Comparison of ENCODE assay signal across 8 cellular contexts in genomic region chr3:14143826-14144225, GRCh38. TPM values are rescaled to one million over a fixed set of nuclear protein-coding genes. Genes with fewer than 3 reads are reported as not detected.
A peak's percentile ranks its signal among the peaks of the same experiment; 100 is the strongest.
DNase-seq lines count a peak whose midpoint lies in the region; ATAC-seq, FAIRE-seq and TF ChIP-seq lines count a peak whose summit lies in the region.

No MANE protein-coding gene starts in this region.

- peak overlapping the region; percentile 23; the same call in 1 of the 3 replicates for H3K4me3 ChIP-seq in A549
- H3K4me3 ChIP-seq in spleen: peak overlapping the region in 1 of 8 donors; percentile 59
- no peak overlapping the region for H3K4me3 ChIP-seq in BE2C (ENCODE audit: low read depth, low read length)

- peak; percentile 64 to 69 for DNase-seq in A549 (ENCODE audit: low read depth in 1 of 2, low spot score in 1 of 2)
- peak; percentile 89 for DNase-seq in HT1080 (ENCODE audit: low read depth)
- peak; percentile 93 for DNase-seq in hepatic stellate cell (ENCODE audit: low spot score)
- DNase-seq in spleen: no peak
- DNase-seq in GM10248 (ENCODE audit: extremely low spot score): no peak
- DNase-seq in BE2C: no peak
- no peak for DNase-seq in GM13976 (ENCODE audit: low spot score)

- H3K4me1 ChIP-seq in A549: peaks cover 31% of the 10 kb centered on the region
- H3K4me1 ChIP-seq in spleen: peaks cover 22 to 67% (median 49%) of the 10 kb centered on the region in 6 donors
- no peaks in the 10 kb centered on the region for H3K4me1 ChIP-seq in BE2C

- CTCF ChIA-PET in A549 (lab: Yijun Ruan, JAX) (interaction anchor here (1.4 to 1.7 kb wide), 5 partner anchors 14 to 60 kb away, joined by 3 to 6 read pairs (median 5); no protein-coding TSS in a partner anchor), GM10248 (lab: Yijun Ruan, JAX) (interaction anchor here (1.3 to 1.5 kb wide), 2 partner anchors 13 to 248 kb away, joined by 3 to 4 read pairs; no protein-coding TSS in a partner anchor)

- intact Hi-C loops in spleen (cut with DNase I; ENCODE audit: low total_unique reads): no loop called here

- TF ChIP-seq RAD21 in A549 (conservative IDR thresholded peaks at IDR 0.05 in 1 of 2, IDR thresholded peaks at IDR 0.05 in 1 of 2): no peak

- H3K27me3 ChIP-seq in spleen (replicated peaks in 1 of 7) (no peaks in the 10 kb centered on the region), BE2C (no peaks in the 10 kb centered on the region)

- H3K36me3 ChIP-seq in spleen (peaks cover 0 to 81% (median 58%) of the 10 kb centered on the region in 6 donors), BE2C (no peaks in the 10 kb centered on the region)

- WGBS in A549 (ENCODE audit: missing lambda C conversion rate): 7% methylated on average over 3 of the region's 3 CpGs
- 7 to 44% (median 16%) methylated on average over 3 of the region's 3 CpGs for WGBS in adipose tissue, 3 donors
- WGBS in spleen, 5 donors: 22 to 60% (median 27%) methylated on average over 3 of the region's 3 CpGs

- ATAC-seq in A549: peak; percentile 48 to 69

- H3K27ac ChIP-seq in A549 (peak overlapping the region; percentile 76 to 88), adipose tissue (ENCODE audit: low read depth, low read length) (peak overlapping the region; percentile 84), spleen (peak overlapping the region in 7 of 8 donors; percentile 85 to 90 (median 88))

- FAIRE-seq in A549 (lab: Jason Lieb, UNC): peak; percentile 73

- in situ Hi-C loops in GM13976 (cut with MboI; ENCODE audit: low sequenced_read_pairs, unreplicated experiment): no loop called here

- H3K9me3 ChIP-seq in A549: no peaks in the 10 kb centered on the region
- H3K9me3 ChIP-seq in spleen: no peaks in the 10 kb centered on the region
- H3K9me3 ChIP-seq in BE2C: no peaks in the 10 kb centered on the region

- TF ChIP-seq CTCF in A549 (IDR thresholded peaks at IDR 0.05) (no peak), spleen (IDR thresholded peaks at IDR 0.05 in 8 of 11, conservative IDR thresholded peaks at IDR 0.05 in 3 of 11) (no peak), GM10248 (IDR thresholded peaks at IDR 0.05; ENCODE audit: control extremely low read depth, extremely low read depth, low read depth, missing control alignments) (no peak), BE2C (IDR thresholded peaks at IDR 0.05; ENCODE audit: low read depth, low read length) (no peak), GM13976 (IDR thresholded peaks at IDR 0.05; ENCODE audit: borderline replicate concordance, control extremely low read depth, extremely low read depth, insufficient read depth, missing control alignments) (no peak)

- TF ChIP-seq EP300 in A549 (IDR thresholded peaks at IDR 0.05): no peak

- POLR2A ChIA-PET in A549 (lab: Yijun Ruan, JAX): interaction anchor here (0.9 to 4.6 kb wide), 4 partner anchors 19 to 34 kb away, joined by 3 to 35 read pairs (median 18); partner anchors contain the start of genes CHCHD4, LSM3, TMEM43 and XPC
- POLR2A ChIA-PET in GM10248 (lab: Yijun Ruan, JAX): interaction anchor here (1.1 to 1.3 kb wide), 2 partner anchors 20 to 35 kb away, joined by 3 to 4 read pairs; partner anchors contain the start of genes LSM3 and XPC

- TF ChIP-seq POLR2A in A549 (IDR thresholded peaks at IDR 0.05; ENCODE audit: low read length) (no peak), spleen (IDR thresholded peaks at IDR 0.05) (no peak)

- H3K4me2 ChIP-seq in A549: peak overlapping the region; percentile 81

TF ChIP-seq in A549, 52 proteins besides CTCF, POLR2A, EP300 and RAD21:
- TF ChIP-seq, protein P1, sequence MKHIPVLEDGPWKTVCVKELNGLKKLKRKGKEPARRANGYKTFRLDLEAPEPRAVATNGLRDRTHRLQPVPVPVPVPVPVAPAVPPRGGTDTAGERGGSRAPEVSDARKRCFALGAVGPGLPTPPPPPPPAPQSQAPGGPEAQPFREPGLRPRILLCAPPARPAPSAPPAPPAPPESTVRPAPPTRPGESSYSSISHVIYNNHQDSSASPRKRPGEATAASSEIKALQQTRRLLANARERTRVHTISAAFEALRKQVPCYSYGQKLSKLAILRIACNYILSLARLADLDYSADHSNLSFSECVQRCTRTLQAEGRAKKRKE (CRISPR knock-in tag; IDR thresholded peaks at IDR 0.05; ENCODE audit: low read depth): no peak
- TF ChIP-seq MAX (IDR thresholded peaks at IDR 0.05) (peak; percentile 60; the same call in 1 of the 2 replicates), CEBPB (IDR thresholded peaks at IDR 0.05) (peak; percentile 67 to 83), FOSL2 (IDR thresholded peaks at IDR 0.05) (no peak), FOSL2 (CRISPR knock-in tag; IDR thresholded peaks at IDR 0.05) (peak; percentile 58)

RNA-seq across cellular contexts. Expression of gene TMEM43, which starts 19.0 kb away (rescaled TPM):
- polyA plus RNA-seq in A549 (2011; rRNA removed) (75.2 and 79.0 TPM in 2 replicates), A549 (2017; fragmentation: RNase III; extraction: RNeasy Plus Mini Kit Qiagen cat#74134 plus additional on column Dnase treatment) (41.1 to 45.5 TPM (median 42.1 TPM) in 3 replicates), adipose tissue (10 to 100 TPM; 23.1 to 57.9 (median 37.5) TPM), spleen (10 to 100 TPM; 18.7 to 22.8 (median 22.5) TPM)
- polyA plus RNA-seq in A549 (2012; cell fraction: cytosol; rRNA removed): 52.6 and 63.0 TPM in 2 replicates
- 95.4 and 111 TPM in 2 replicates for polyA plus RNA-seq in A549 (2012; cell fraction: nucleus; rRNA removed)
- polyA minus RNA-seq in A549 (2011; rRNA and poly(A)+ RNA removed): 57.2 and 66.3 TPM in 2 replicates
- 86.4 and 98.0 TPM in 2 replicates for total RNA-seq in HT1080 (2014; rRNA removed; shearing (Covaris generic))
- polyA plus RNA-seq in HT1080 (2015; cell fraction: cytosol; rRNA removed): 68.4 and 85.1 TPM in 2 replicates
- polyA plus RNA-seq in HT1080 (2015; cell fraction: nucleus; rRNA removed): 160 and 163 TPM in 2 replicates
- total RNA-seq in spleen: 10 to 100 TPM; 40.5 to 64.2 (median 53.9) TPM
- 40.3 TPM for polyA plus RNA-seq in BE2C (2012; ENCODE audit: insufficient read depth, insufficient read length, low read depth)

RNA-seq across cellular contexts. Expression of gene CHCHD4, which starts 19.2 kb away (rescaled TPM):
- polyA plus RNA-seq in A549 (2011; rRNA removed) (41.9 and 48.8 TPM in 2 replicates), A549 (2017; fragmentation: RNase III; extraction: RNeasy Plus Mini Kit Qiagen cat#74134 plus additional on column Dnase treatment) (35.1 to 37.6 TPM (median 37.3 TPM) in 3 replicates), adipose tissue (10 to 100 TPM in 2 of 3 donors, 1 to 10 TPM in 1; 9.7 to 16.1 (median 14.7) TPM), spleen (10 to 100 TPM in 2 of 3 donors, 1 to 10 TPM in 1; 8.4 to 14.1 (median 12.1) TPM)
- 26.2 and 26.3 TPM in 2 replicates for polyA plus RNA-seq in A549 (2012; cell fraction: cytosol; rRNA removed)
- 5.8 and 9.1 TPM in 2 replicates for polyA plus RNA-seq in A549 (2012; cell fraction: nucleus; rRNA removed)
- polyA minus RNA-seq in A549 (2011; rRNA and poly(A)+ RNA removed): 12.5 and 13.3 TPM in 2 replicates
- 39.7 and 46.1 TPM in 2 replicates for total RNA-seq in HT1080 (2014; rRNA removed; shearing (Covaris generic))
- 36.3 and 36.9 TPM in 2 replicates for polyA plus RNA-seq in HT1080 (2015; cell fraction: cytosol; rRNA removed)
- polyA plus RNA-seq in HT1080 (2015; cell fraction: nucleus; rRNA removed): 13.3 and 14.8 TPM in 2 replicates
- total RNA-seq in spleen: 10 to 100 TPM in 3 of 7 donors, 1 to 10 TPM in 4; 8.5 to 17.1 (median 9.5) TPM
- polyA plus RNA-seq in BE2C (2012; ENCODE audit: insufficient read depth, insufficient read length, low read depth): 24.3 TPM

RNA-seq across cellular contexts. Expression of gene XPC, which starts 34.6 kb away (rescaled TPM):
- 36.3 and 58.9 TPM in 2 replicates for polyA plus RNA-seq in A549 (2011; rRNA removed)
- polyA plus RNA-seq in A549 (2012; cell fraction: cytosol; rRNA removed): 21.1 and 22.1 TPM in 2 replicates
- 41.2 and 43.4 TPM in 2 replicates for polyA plus RNA-seq in A549 (2012; cell fraction: nucleus; rRNA removed)
- polyA plus RNA-seq in A549 (2017; fragmentation: RNase III; extraction: RNeasy Plus Mini Kit Qiagen cat#74134 plus additional on column Dnase treatment): 33.8 to 35.4 TPM (median 34.4 TPM) in 3 replicates
- polyA minus RNA-seq in A549 (2011; rRNA and poly(A)+ RNA removed): 33.0 and 37.9 TPM in 2 replicates
- 35.0 and 36.2 TPM in 2 replicates for total RNA-seq in HT1080 (2014; rRNA removed; shearing (Covaris generic))
- polyA plus RNA-seq in HT1080 (2015; cell fraction: cytosol; rRNA removed): 33.7 and 42.0 TPM in 2 replicates
- polyA plus RNA-seq in HT1080 (2015; cell fraction: nucleus; rRNA removed): 101 and 107 TPM in 2 replicates
- 10 to 100 TPM; 14.6 to 16.9 (median 16.8) TPM for polyA plus RNA-seq in adipose tissue
- total RNA-seq in spleen: 10 to 100 TPM; 31.5 to 65.6 (median 51.3) TPM
- polyA plus RNA-seq in spleen: 10 to 100 TPM; 16.1 to 25.0 (median 23.2) TPM
- polyA plus RNA-seq in BE2C (2012; ENCODE audit: insufficient read depth, insufficient read length, low read depth): 11.3 TPM

RNA-seq across cellular contexts. Expression of gene LSM3, which starts 34.8 kb away (rescaled TPM):
- 11.8 and 23.9 TPM in 2 replicates for polyA plus RNA-seq in A549 (2011; rRNA removed)
- polyA plus RNA-seq in A549 (2012; cell fraction: cytosol; rRNA removed): 6.5 and 9.1 TPM in 2 replicates
- 1.2 and 2.5 TPM in 2 replicates for polyA plus RNA-seq in A549 (2012; cell fraction: nucleus; rRNA removed)
- 32.0 to 36.1 TPM (median 33.0 TPM) in 3 replicates for polyA plus RNA-seq in A549 (2017; fragmentation: RNase III; extraction: RNeasy Plus Mini Kit Qiagen cat#74134 plus additional on column Dnase treatment)
- polyA minus RNA-seq in A549 (2011; rRNA and poly(A)+ RNA removed): 1.8 and 2.4 TPM in 2 replicates
- total RNA-seq in HT1080 (2014; rRNA removed; shearing (Covaris generic)): 17.4 and 18.8 TPM in 2 replicates
- 20.8 and 22.0 TPM in 2 replicates for polyA plus RNA-seq in HT1080 (2015; cell fraction: cytosol; rRNA removed)
- 5.6 and 6.1 TPM in 2 replicates for polyA plus RNA-seq in HT1080 (2015; cell fraction: nucleus; rRNA removed)
- 10 to 100 TPM in 2 of 3 donors, 1 to 10 TPM in 1; 6.3 to 20.7 (median 11.0) TPM for polyA plus RNA-seq in adipose tissue
- 10 to 100 TPM in 2 of 7 donors, 1 to 10 TPM in 5; 7.5 to 13.2 (median 9.4) TPM for total RNA-seq in spleen
- polyA plus RNA-seq in spleen: 10 to 100 TPM in 2 of 3 donors, 1 to 10 TPM in 1; 9.8 to 15.8 (median 14.4) TPM
- 13.3 TPM for polyA plus RNA-seq in BE2C (2012; ENCODE audit: insufficient read depth, insufficient read length, low read depth)

Comparison
In these comparisons a context has a peak if more than half of its experiments do, and no peak if none do; other contexts are left out.
1. DNase-seq: peak in A549 (2 of 2), HT1080 (single experiment) and hepatic stellate cell (single experiment); none in spleen (single experiment), GM10248 (single experiment), BE2C (single experiment) and GM13976 (single experiment).
2. Peak in every context shown above with its lines, with median percentiles within 50 percentile points of each other: H3K27ac ChIP-seq.